ENCODE assay signal across 11 cellular contexts in the genomic region with DNA sequence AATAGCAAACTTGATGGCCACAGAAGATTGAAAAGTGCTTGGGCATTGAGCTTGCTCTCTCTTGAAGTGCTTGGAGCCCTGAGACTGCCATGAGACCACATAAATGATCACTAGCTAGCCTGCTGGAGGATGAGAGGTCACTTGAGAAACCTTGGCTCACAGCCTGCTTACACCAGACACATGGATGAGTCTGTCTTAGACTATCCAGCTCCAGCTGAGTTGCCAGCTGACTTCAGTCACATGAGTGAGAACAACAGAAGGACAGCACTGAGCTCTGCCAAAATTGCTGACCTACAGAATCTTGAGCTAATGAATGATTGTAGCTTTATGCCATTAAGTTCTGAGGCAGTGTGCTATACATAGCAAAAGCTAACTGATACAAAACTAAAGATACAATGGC. TPM values are rescaled to one million over a fixed set of nuclear protein-coding genes. Genes with fewer than 3 reads are reported as not detected.
A peak's percentile ranks its signal among the peaks of the same experiment; 100 is the strongest.
DNase-seq lines count a peak whose midpoint lies in the region; ATAC-seq and TF ChIP-seq lines count a peak whose summit lies in the region.
"Had no signal": no experiment of that assay in that cellular context is flagged by ENCODE, and none has a peak within 500 bp of the region (broad histone marks: within the 10 kb centered on the region; RNA-seq: fewer than 3 reads in every experiment).

No MANE protein-coding gene starts in this region.

- H3K27me3 ChIP-seq in BJ (ENCODE audit: control insufficient read depth, insufficient read depth, low read length) (no peaks in the 10 kb centered on the region), lung (ENCODE audit: control insufficient read depth, insufficient read depth) (no peaks in the 10 kb centered on the region)

- H3K9me3 ChIP-seq in lung (ENCODE audit: control insufficient read depth in 2 of 2, insufficient read depth in 1 of 2, low read length in 1 of 2): no peaks in the 10 kb centered on the region

- H3K36me3 Mint-ChIP-seq in nephron progenitor cell (ENCODE audit: low read depth): no peaks in the 10 kb centered on the region

- H3K27me3 Mint-ChIP-seq in nephron progenitor cell (ENCODE audit: low read depth, poor library complexity): peaks cover 2% of the 10 kb centered on the region

- H3K4me1 Mint-ChIP-seq in nephron progenitor cell: peaks cover 6% of the 10 kb centered on the region

- TF ChIP-seq CTCF in BJ (IDR thresholded peaks at IDR 0.05; ENCODE audit: insufficient read depth, low read depth, low read length) (no peak), lung (IDR thresholded peaks at IDR 0.05; ENCODE audit: control extremely low read depth, extremely low read depth) (no peak), nephron progenitor cell (IDR thresholded peaks at IDR 0.05) (no peak)

- POLR2A ChIA-PET in BJ (lab: Charles Lee): interaction anchor here (0.5 to 0.7 kb wide), 3 partner anchors 20 to 141 kb away, joined by 3 to 14 read pairs (median 4); no protein-coding TSS in a partner anchor

- no peak overlapping the region for H3K4me3 Mint-ChIP-seq in nephron progenitor cell

- CTCF ChIA-PET in BJ (lab: Yijun Ruan, JAX): interaction anchor here (0.9 to 3.6 kb wide), 5 partner anchors 10 to 466 kb away, joined by 3 to 23 read pairs (median 3); no protein-coding TSS in a partner anchor

- H3K36me3 ChIP-seq in BJ (ENCODE audit: control insufficient read depth, insufficient read depth, low read length): no peaks in the 10 kb centered on the region
- no peaks in the 10 kb centered on the region for H3K36me3 ChIP-seq in lung (ENCODE audit: control insufficient read depth in 2 of 2, insufficient read depth in 2 of 2, low read length in 2 of 2)

- no peak overlapping the region for H3K27ac ChIP-seq in lung (ENCODE audit: low read depth in 1 of 2, low read length in 1 of 2)

- peaks cover 0 to 2% of the 10 kb centered on the region in 2 donors for H3K4me1 ChIP-seq in lung (ENCODE audit: control insufficient read depth in 2 of 2, insufficient read depth in 2 of 2, low read length in 2 of 2)

- peak; percentile 73 for DNase-seq in BJ (ENCODE audit: low read depth)
- peak; percentile 39 for DNase-seq in NCI-H226
- DNase-seq in dermis blood vessel endothelial cell: peak; percentile 53
- DNase-seq in lung (ENCODE audit: low spot score): peak; percentile 43
- no peak for DNase-seq in nephron progenitor cell
- no peak for DNase-seq in SKM-1 (lab: John Stamatoyannopoulos, UW; ENCODE audit: unreplicated experiment)
- no peak for DNase-seq in HuH-7 (ENCODE audit: low spot score)
- no peak for DNase-seq in central memory CD4-positive, alpha-beta T cell
- DNase-seq: GOT3; occipital lobe; stimulated activated naive CD4-positive, alpha-beta T cell treated with Interleukin-2 at 50 U/mL for 16 hours had no signal

- no peak overlapping the region for H3K27ac Mint-ChIP-seq in nephron progenitor cell

- H3K9me3 Mint-ChIP-seq in nephron progenitor cell: peaks cover 7% of the 10 kb centered on the region

- ATAC-seq in lung (ENCODE audit: insufficient read depth, low FRiP score): peak; percentile 10

- H3K4me3 ChIP-seq in BJ (ENCODE audit: low read depth, low read length): no peak overlapping the region
- no peak overlapping the region for H3K4me3 ChIP-seq in lung

RNA-seq across cellular contexts. Expression of gene NABP1, which starts 18.1 kb away (rescaled TPM):
- polyA plus RNA-seq in BJ (2011; rRNA removed) (63.8 and 93.7 TPM in 2 replicates), lung (10 to 100 TPM; 22.5 to 66.3 TPM)
- polyA minus RNA-seq in BJ (2011; rRNA and poly(A)+ RNA removed): 43.8 and 53.6 TPM in 2 replicates
- total RNA-seq in dermis blood vessel endothelial cell (15.7 and 20.9 TPM in 2 replicates), lung (10 to 100 TPM; 35.9 to 62.3 TPM)

Comparison
In these comparisons a context has a peak if more than half of its experiments do, and no peak if none do; other contexts are left out.
1. DNase-seq: peak in BJ (single experiment), NCI-H226 (single experiment), dermis blood vessel endothelial cell (single experiment) and lung (single experiment); none in nephron progenitor cell (single experiment), SKM-1 (single experiment), HuH-7 (single experiment) and central memory CD4-positive, alpha-beta T cell (single experiment).